ENCODE assay signal across 30 cellular contexts in the genomic region with DNA sequence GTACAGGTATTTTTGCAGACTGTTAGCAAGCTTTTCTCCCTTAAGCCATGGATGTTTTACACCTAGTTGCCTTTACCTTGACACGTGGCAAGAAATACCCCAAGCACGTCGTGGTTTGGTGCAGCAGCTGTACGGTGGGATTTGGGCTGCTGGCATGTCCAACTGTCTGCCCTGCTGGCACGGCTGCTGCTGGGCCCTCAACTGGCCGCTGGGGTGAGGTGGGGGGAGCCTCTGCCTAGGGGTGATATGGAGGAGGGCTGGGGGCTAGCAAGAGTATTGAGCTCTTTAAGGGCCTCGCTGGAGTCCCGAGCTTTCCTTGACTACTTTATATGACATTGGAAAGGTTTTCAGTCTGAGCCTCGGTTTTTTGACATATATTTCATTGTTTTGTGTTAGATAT.
"Had no signal": no experiment of that assay in that cellular context is flagged by ENCODE, and none has a peak within 500 bp of the region (broad histone marks: within the 10 kb centered on the region; RNA-seq: fewer than 3 reads in every experiment).

No MANE protein-coding gene starts in this region.

- H3K9me3 ChIP-seq: esophagus squamous epithelium, gastroesophageal sphincter, heart right ventricle had no signal

- H3K27me3 ChIP-seq: brain microvascular endothelial cell, esophagus squamous epithelium, gastroesophageal sphincter, heart right ventricle had no signal

- H3K27ac Mint-ChIP-seq: activated CD4-positive, alpha-beta T cell treated with anti-CD3 and anti-CD28 coated beads for 36 hours; activated CD4-positive, alpha-beta T cell treated with anti-CD3 and anti-CD28 coated beads, Interleukin-2, amount 10 ng/mL, durations not matched to agents 24 days and 14 days; activated CD8-positive, alpha-beta T cell treated with anti-CD3 and anti-CD28 coated beads for 36 hours; activated naive CD8-positive, alpha-beta T cell; activated T-helper 1 cell treated with anti-CD3 and anti-CD28 coated beads, Interleukin-12 subunit alpha, Interleukin-12 subunit beta, Interleukin-2, Interleukin-4 antibody, amounts not matched to agents 30 ng/mL and 10 ng/mL and 1 ng/mL, durations not matched to agents 14 hours and 24 hours and 36 hours; activated T-helper 2 cell treated with anti-CD3 and anti-CD28 coated beads, Interferon-gamma antibody, Interleukin-2, Interleukin-4, amounts not matched to agents 10 μg/mL and 5 μg/mL and 100 μg/mL, durations not matched to agents 14 hours and 24 hours and 36 hours had no signal

- FAIRE-seq: astrocyte, bronchial epithelial cell, endometrium, endothelial cell of umbilical vein had no signal

- H3K27ac ChIP-seq: brain microvascular endothelial cell, epithelial cell of prostate, esophagus squamous epithelium, gastroesophageal sphincter, heart right ventricle had no signal

- DNase-seq: activated CD4-positive, alpha-beta T cell treated with anti-CD3 and anti-CD28 coated beads for 36 hours; activated CD4-positive, alpha-beta T cell treated with anti-CD3 and anti-CD28 coated beads, Interleukin-2, amount 10 ng/mL, durations not matched to agents 24 days and 14 days; activated CD4-positive, CD25-positive, alpha-beta regulatory T cell; activated CD4-positive, CD25-positive, alpha-beta regulatory T cell treated with anti-CD3 and anti-CD28 coated beads, Interleukin-2, amount 50 U/mL, for 72 hours; activated CD8-positive, alpha-beta T cell treated with anti-CD3 and anti-CD28 coated beads for 36 hours; activated gamma-delta T cell treated with Interleukin-2 at 50 U/mL for 16 hours; activated naive CD4-positive, alpha-beta T cell treated with anti-CD3 and anti-CD28 coated beads, Interleukin-2, amount 50 U/mL, for 16 hours; activated naive CD4-positive, alpha-beta T cell treated with Interleukin-2 at 50 U/mL for 16 hours; activated T-cell treated with anti-CD3 and anti-CD28 coated beads, Interleukin-2, amount 50 U/mL, for 1 hour; activated T-cell treated with anti-CD3 and anti-CD28 coated beads, Interleukin-2, amount 50 U/mL, for 48 hours; amniotic stem cell; anterior cingulate cortex; brain microvascular endothelial cell; cortex of kidney; dermis blood vessel endothelial cell; effector CD4-positive, alpha-beta T cell; esophagus squamous epithelium; foreskin melanocyte; heart right ventricle; T-helper 2 cell had no signal

- ATAC-seq: activated CD4-positive, alpha-beta T cell treated with anti-CD3 and anti-CD28 coated beads for 36 hours; activated CD8-positive, alpha-beta T cell treated with anti-CD3 and anti-CD28 coated beads for 36 hours; gastroesophageal sphincter; heart right ventricle had no signal

- H3K9me3 Mint-ChIP-seq: activated CD4-positive, alpha-beta T cell treated with anti-CD3 and anti-CD28 coated beads, Interleukin-2, amount 10 ng/mL, durations not matched to agents 24 days and 14 days; activated CD8-positive, alpha-beta T cell treated with anti-CD3 and anti-CD28 coated beads for 36 hours; activated T-helper 1 cell treated with anti-CD3 and anti-CD28 coated beads, Interleukin-12 subunit alpha, Interleukin-12 subunit beta, Interleukin-2, Interleukin-4 antibody, amounts not matched to agents 30 ng/mL and 10 ng/mL and 1 ng/mL, durations not matched to agents 14 hours and 24 hours and 36 hours; activated T-helper 2 cell treated with anti-CD3 and anti-CD28 coated beads, Interferon-gamma antibody, Interleukin-2, Interleukin-4, amounts not matched to agents 10 μg/mL and 5 μg/mL and 100 μg/mL, durations not matched to agents 14 hours and 24 hours and 36 hours; central memory CD8-positive, alpha-beta T cell had no signal

- H3K4me3 ChIP-seq: esophagus squamous epithelium, gastroesophageal sphincter, heart right ventricle had no signal

- H3K27me3 Mint-ChIP-seq: activated CD4-positive, alpha-beta T cell treated with anti-CD3 and anti-CD28 coated beads for 36 hours; activated CD4-positive, alpha-beta T cell treated with anti-CD3 and anti-CD28 coated beads, Interleukin-2, amount 10 ng/mL, durations not matched to agents 24 days and 14 days; activated CD8-positive, alpha-beta T cell treated with anti-CD3 and anti-CD28 coated beads for 36 hours; activated naive CD8-positive, alpha-beta T cell; central memory CD8-positive, alpha-beta T cell had no signal

- H3K4me3 Mint-ChIP-seq: activated CD4-positive, alpha-beta T cell treated with anti-CD3 and anti-CD28 coated beads for 36 hours; activated CD4-positive, alpha-beta T cell treated with anti-CD3 and anti-CD28 coated beads, Interleukin-2, amount 10 ng/mL, durations not matched to agents 24 days and 14 days; activated CD8-positive, alpha-beta T cell treated with anti-CD3 and anti-CD28 coated beads for 36 hours; activated naive CD8-positive, alpha-beta T cell; activated T-helper 1 cell treated with anti-CD3 and anti-CD28 coated beads, Interleukin-12 subunit alpha, Interleukin-12 subunit beta, Interleukin-2, Interleukin-4 antibody, amounts not matched to agents 30 ng/mL and 10 ng/mL and 1 ng/mL, durations not matched to agents 14 hours and 24 hours and 36 hours; central memory CD8-positive, alpha-beta T cell had no signal
